ENCODE assay signal across 18 cellular contexts in the genomic region with DNA sequence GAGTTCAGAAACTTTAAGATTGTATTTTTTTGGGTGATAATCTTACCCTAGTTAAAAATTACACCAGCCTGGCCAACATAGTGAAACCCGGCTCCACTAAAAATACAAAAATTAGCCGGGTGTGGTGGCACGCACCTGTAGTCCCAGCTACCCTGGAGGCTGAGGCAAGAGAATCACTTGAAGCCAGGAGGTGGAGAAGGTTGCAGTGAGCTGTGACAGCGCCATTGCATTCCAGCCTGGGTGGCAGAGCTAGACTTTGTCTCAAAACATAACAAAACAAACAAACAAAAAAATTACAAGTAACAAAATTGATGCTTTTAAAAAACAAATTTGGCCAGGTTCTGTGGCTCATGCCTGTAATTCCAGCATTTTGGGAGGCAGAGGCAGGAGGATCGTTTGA.
"Had no signal": no experiment of that assay in that cellular context is flagged by ENCODE, and none has a peak within 500 bp of the region (broad histone marks: within the 10 kb centered on the region; RNA-seq: fewer than 3 reads in every experiment).

No MANE protein-coding gene starts in this region.

- H3K4me3 ChIP-seq: lower lobe of right lung, mucosa of descending colon, neural progenitor cell, thyroid gland had no signal

- H3K27me3 ChIP-seq: neural progenitor cell, thyroid gland had no signal

- DNase-seq: activated CD4-positive, alpha-beta T cell treated with anti-CD3 and anti-CD28 coated beads, Interleukin-2, amount 50 U/mL, for 4 hours; activated CD8-positive, alpha-beta memory T cell treated with anti-CD3 and anti-CD28 coated beads for 24 hours; activated gamma-delta T cell; cerebellar nuclear complex; cortex of kidney; kidney; lower lobe of right lung; mesendoderm; mucosa of descending colon; stimulated activated CD4-positive, alpha-beta T cell treated with anti-CD3 and anti-CD28 coated beads, Interleukin-2, amount 100 ng/mL, for 48 hours; stimulated activated naive CD8-positive, alpha-beta T cell treated with anti-CD3 and anti-CD28 coated beads, Interleukin-15, Interleukin-2, amounts not matched to agents 100 U/mL and 50 U/mL, for 24 hours; substantia nigra; T-helper 1 cell; thyroid gland had no signal

- H3K9me3 Mint-ChIP-seq: activated naive CD4-positive, alpha-beta T cell treated with anti-CD3 and anti-CD28 coated beads, Interleukin-2, amount 50 U/mL, for 72 hours; activated T-helper 1 cell treated with anti-CD3 and anti-CD28 coated beads, Interleukin-12 subunit alpha, Interleukin-12 subunit beta, Interleukin-2, Interleukin-4 antibody, amounts not matched to agents 30 ng/mL and 10 ng/mL and 1 ng/mL, durations not matched to agents 14 hours and 24 hours and 36 hours; neural progenitor cell had no signal

- H3K27ac ChIP-seq: lower lobe of right lung, neural progenitor cell, thyroid gland had no signal

- H3K4me3 Mint-ChIP-seq: neural progenitor cell had no signal

- H3K27ac Mint-ChIP-seq: activated T-helper 1 cell treated with anti-CD3 and anti-CD28 coated beads, Interleukin-12 subunit alpha, Interleukin-12 subunit beta, Interleukin-2, Interleukin-4 antibody, amounts not matched to agents 30 ng/mL and 10 ng/mL and 1 ng/mL, durations not matched to agents 14 hours and 24 hours and 36 hours; neural progenitor cell had no signal

- H3K9me3 ChIP-seq: lower lobe of right lung, mucosa of descending colon, thyroid gland had no signal

- ATAC-seq: activated naive CD4-positive, alpha-beta T cell treated with anti-CD3 and anti-CD28 coated beads, Interleukin-2, amount 50 U/mL, for 72 hours; left lobe of liver; lower lobe of right lung; mucosa of descending colon; stimulated activated naive CD8-positive, alpha-beta T cell treated with anti-CD3 and anti-CD28 coated beads, Interleukin-15, Interleukin-2, amounts not matched to agents 100 U/mL and 50 U/mL, for 24 hours had no signal
